ENCODE assay signal across 24 cellular contexts in genomic region chr7:5339949-5340348, GRCh38.
"Had no signal": no experiment of that assay in that cellular context is flagged by ENCODE, and none has a peak within 500 bp of the region (broad histone marks: within the 10 kb centered on the region; RNA-seq: fewer than 3 reads in every experiment).

No MANE protein-coding gene starts in this region.

- H3K4me3 ChIP-seq: adrenal gland, ascending aorta, colonic mucosa, dorsolateral prefrontal cortex, esophagus muscularis mucosa, hepatocyte, left ventricle myocardium inferior, right lobe of liver, skin epidermis, suprapubic skin, tibial nerve had no signal

- H3K27ac Mint-ChIP-seq: activated naive CD8-positive, alpha-beta T cell; nephron progenitor cell; T-cell; WTC11 had no signal

- H3K27me3 Mint-ChIP-seq: activated naive CD8-positive, alpha-beta T cell; effector memory CD8-positive, alpha-beta T cell; stimulated activated naive CD8-positive, alpha-beta T cell treated with anti-CD3 and anti-CD28 coated beads, Interleukin-15, amount 100 ng/mL, for 72 hours; T-cell had no signal

- DNase-seq: activated CD4-positive, alpha-beta T cell treated with anti-CD3 and anti-CD28 coated beads, Interleukin-2, amount 50 U/mL, for 48 hours; activated gamma-delta T cell treated with Interleukin-2 at 50 U/mL for 16 hours; activated T-cell treated with anti-CD3 and anti-CD28 coated beads for 4 hours; adrenal gland; colonic mucosa; dorsolateral prefrontal cortex; effector memory CD8-positive, alpha-beta T cell; glutamatergic neuron; kidney glomerular epithelial cell; left ventricle myocardium inferior; nephron progenitor cell; right lobe of liver; stimulated activated CD4-positive, alpha-beta T cell treated with anti-CD3 and anti-CD28 coated beads, Interleukin-1b, Interleukin-23, amount 100 ng/mL, for 48 hours; stimulated activated naive CD8-positive, alpha-beta T cell treated with anti-CD3 and anti-CD28 coated beads, Interleukin-15, amount 100 ng/mL, for 72 hours; T-cell; T-helper 9 cell had no signal

- H3K4me2 ChIP-seq: hepatocyte had no signal

- H3K27ac ChIP-seq: adrenal gland, ascending aorta, colonic mucosa, dorsolateral prefrontal cortex, esophagus muscularis mucosa, hepatocyte, left ventricle myocardium inferior, right lobe of liver, skin epidermis, suprapubic skin, tibial nerve had no signal

- H3K4me3 Mint-ChIP-seq: activated naive CD8-positive, alpha-beta T cell; effector memory CD8-positive, alpha-beta T cell; nephron progenitor cell; stimulated activated naive CD8-positive, alpha-beta T cell treated with anti-CD3 and anti-CD28 coated beads, Interleukin-15, amount 100 ng/mL, for 72 hours; T-cell; WTC11 had no signal

- H2AFZ ChIP-seq: hepatocyte had no signal

- H3K9me3 ChIP-seq: colonic mucosa, right lobe of liver had no signal

- ATAC-seq: effector memory CD8-positive, alpha-beta T cell; right lobe of liver; stimulated activated naive CD8-positive, alpha-beta T cell treated with anti-CD3 and anti-CD28 coated beads, Interleukin-15, amount 100 ng/mL, for 72 hours; T-cell; WTC11 had no signal

- H3K4me1 ChIP-seq: adrenal gland, ascending aorta, colonic mucosa, left ventricle myocardium inferior, right lobe of liver, suprapubic skin, tibial nerve had no signal

- H3K4me1 Mint-ChIP-seq: nephron progenitor cell, WTC11 had no signal

- H3K27me3 ChIP-seq: adrenal gland, ascending aorta, colonic mucosa, dorsolateral prefrontal cortex, esophagus muscularis mucosa, hepatocyte, right lobe of liver, suprapubic skin, tibial nerve had no signal
